36 cellular contexts compared by ENCODE assay signal in the genomic region with DNA sequence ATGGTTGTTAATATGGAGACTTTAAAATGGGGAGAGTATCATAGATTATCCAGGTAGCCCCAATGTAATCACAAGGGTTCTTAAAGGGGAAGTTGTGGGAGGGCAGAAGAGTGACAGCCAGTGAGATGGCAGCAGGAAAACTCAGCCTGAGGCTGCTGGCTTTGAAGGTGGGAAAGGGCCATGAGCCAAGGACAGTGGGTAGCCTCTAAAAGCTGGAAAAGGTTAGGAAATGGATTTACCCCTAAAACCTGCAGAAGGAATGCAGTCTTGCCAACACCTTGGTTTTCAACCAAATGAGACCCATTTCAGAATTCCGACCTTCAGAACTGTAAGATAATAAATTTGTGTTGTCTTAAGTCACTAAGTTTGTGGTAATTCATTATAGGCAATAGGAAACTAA.
"Had no signal": no experiment of that assay in that cellular context is flagged by ENCODE, and none has a peak within 500 bp of the region (broad histone marks: within the 10 kb centered on the region; RNA-seq: fewer than 3 reads in every experiment).

No MANE protein-coding gene starts in this region.

- H3K4me3 ChIP-seq: ascending aorta, cardiac muscle cell, colonic mucosa had no signal

- H3K9me3 Mint-ChIP-seq: activated CD4-positive, alpha-beta memory T cell treated with anti-CD3 and anti-CD28 coated beads, Interleukin-2, amount 10 ng/mL, durations not matched to agents 7 days and 5 days; activated CD4-positive, alpha-beta T cell treated with anti-CD3 and anti-CD28 coated beads, Interleukin-2, amount 10 ng/mL, durations not matched to agents 7 days and 5 days; activated naive CD4-positive, alpha-beta T cell treated with anti-CD3 and anti-CD28 coated beads, Interleukin-2, amount 10 ng/mL, durations not matched to agents 7 days and 5 days; activated naive CD4-positive, alpha-beta T cell treated with anti-CD3 and anti-CD28 coated beads, Interleukin-2, amount 50 U/mL, for 24 hours; activated naive CD8-positive, alpha-beta T cell treated with anti-CD3 and anti-CD28 coated beads, Interleukin-2, amount 10 ng/mL, durations not matched to agents 7 days and 5 days; activated naive CD8-positive, alpha-beta T cell treated with anti-CD3 and anti-CD28 coated beads, Interleukin-2, amount 50 U/mL, for 24 hours; activated T-cell treated with anti-CD3 and anti-CD28 coated beads, Interleukin-2, amount 50 U/mL, for 24 hours; activated T-helper 2 cell treated with anti-CD3 and anti-CD28 coated beads, Interferon-gamma antibody, Interleukin-2, Interleukin-4, amounts not matched to agents 10 μg/mL and 5 μg/mL and 100 μg/mL, durations not matched to agents 14 hours and 24 hours and 36 hours; brain; central memory CD8-positive, alpha-beta T cell; T-helper 2 cell treated with Interferon-gamma antibody and Interleukin-4, amounts not matched to agents 5 μg/mL and 100 μg/mL, for 36 hours had no signal

- H3K36me3 ChIP-seq: ascending aorta, cardiac muscle cell, colonic mucosa had no signal

- DNase-seq: activated CD4-positive, alpha-beta memory T cell treated with anti-CD3 and anti-CD28 coated beads, Interleukin-2, amount 10 ng/mL, durations not matched to agents 7 days and 5 days; activated CD4-positive, alpha-beta T cell treated with anti-CD3 and anti-CD28 coated beads for 1 hour; activated CD4-positive, alpha-beta T cell treated with anti-CD3 and anti-CD28 coated beads for 36 hours; activated CD4-positive, alpha-beta T cell treated with anti-CD3 and anti-CD28 coated beads for 48 hours; activated CD4-positive, alpha-beta T cell treated with anti-CD3 and anti-CD28 coated beads, Interleukin-2, amount 10 ng/mL, durations not matched to agents 7 days and 5 days; activated CD4-positive, alpha-beta T cell treated with anti-CD3 and anti-CD28 coated beads, Interleukin-2, amount 50 U/mL, for 48 hours; activated CD4-positive, CD25-positive, alpha-beta regulatory T cell; activated CD8-positive, alpha-beta memory T cell treated with anti-CD3 and anti-CD28 coated beads for 24 hours; activated CD8-positive, alpha-beta memory T cell treated with anti-CD3 and anti-CD28 coated beads, Interleukin-2, amount 10 ng/mL, durations not matched to agents 7 days and 5 days; activated CD8-positive, alpha-beta memory T cell treated with anti-CD3 and anti-CD28 coated beads, Interleukin-2, amount 50 U/mL, for 48 hours; activated CD8-positive, alpha-beta T cell treated with anti-CD3 and anti-CD28 coated beads, Interleukin-2, amount 10 ng/mL, durations not matched to agents 7 days and 5 days; activated effector memory CD4-positive, alpha-beta T cell treated with Interleukin-2 at 50 U/mL for 16 hours; activated gamma-delta T cell; activated naive CD4-positive, alpha-beta T cell treated with anti-CD3 and anti-CD28 coated beads, Interleukin-2, amount 10 ng/mL, durations not matched to agents 7 days and 5 days; activated naive CD4-positive, alpha-beta T cell treated with Interleukin-2 at 50 U/mL for 16 hours; activated naive CD8-positive, alpha-beta T cell treated with anti-CD3 and anti-CD28 coated beads, Interleukin-2, amount 10 ng/mL, durations not matched to agents 7 days and 5 days; activated naive CD8-positive, alpha-beta T cell treated with anti-CD3 and anti-CD28 coated beads, Interleukin-2, amount 50 U/mL, for 24 hours; activated T-cell treated with anti-CD3 and anti-CD28 coated beads, Interleukin-2, amount 50 U/mL, for 24 hours; activated T-cell treated with anti-CD3 and anti-CD28 coated beads, Interleukin-2, amount 50 U/mL, for 48 hours; amygdala; anterior cingulate cortex; caudate nucleus; cerebellar nuclear complex; colonic mucosa; T-helper 2 cell; T-helper 9 cell had no signal

- H3K27ac Mint-ChIP-seq: activated CD4-positive, alpha-beta memory T cell treated with anti-CD3 and anti-CD28 coated beads, Interleukin-2, amount 10 ng/mL, durations not matched to agents 7 days and 5 days; activated CD4-positive, alpha-beta T cell treated with anti-CD3 and anti-CD28 coated beads for 36 hours; activated CD4-positive, alpha-beta T cell treated with anti-CD3 and anti-CD28 coated beads, Interleukin-2, amount 10 ng/mL, durations not matched to agents 7 days and 5 days; activated CD8-positive, alpha-beta memory T cell treated with anti-CD3 and anti-CD28 coated beads, Interleukin-2, amount 10 ng/mL, durations not matched to agents 7 days and 5 days; activated CD8-positive, alpha-beta T cell treated with anti-CD3 and anti-CD28 coated beads, Interleukin-2, amount 10 ng/mL, durations not matched to agents 7 days and 5 days; activated naive CD4-positive, alpha-beta T cell treated with anti-CD3 and anti-CD28 coated beads, Interleukin-2, amount 10 ng/mL, durations not matched to agents 7 days and 5 days; activated naive CD4-positive, alpha-beta T cell treated with anti-CD3 and anti-CD28 coated beads, Interleukin-2, amount 50 U/mL, for 24 hours; activated naive CD8-positive, alpha-beta T cell; activated naive CD8-positive, alpha-beta T cell treated with anti-CD3 and anti-CD28 coated beads, Interleukin-2, amount 10 ng/mL, durations not matched to agents 7 days and 5 days; activated naive CD8-positive, alpha-beta T cell treated with anti-CD3 and anti-CD28 coated beads, Interleukin-2, amount 50 U/mL, for 24 hours; activated T-cell treated with anti-CD3 and anti-CD28 coated beads, Interleukin-2, amount 50 U/mL, for 24 hours; activated T-helper 2 cell treated with anti-CD3 and anti-CD28 coated beads, Interferon-gamma antibody, Interleukin-2, Interleukin-4, amounts not matched to agents 10 μg/mL and 5 μg/mL and 100 μg/mL, durations not matched to agents 14 hours and 24 hours and 36 hours; brain; T-helper 2 cell treated with Interferon-gamma antibody and Interleukin-4, amounts not matched to agents 5 μg/mL and 100 μg/mL, for 36 hours had no signal

- H3K27me3 ChIP-seq: ascending aorta, cardiac muscle cell, colonic mucosa had no signal

- H3K4me3 Mint-ChIP-seq: activated CD4-positive, alpha-beta memory T cell treated with anti-CD3 and anti-CD28 coated beads, Interleukin-2, amount 10 ng/mL, durations not matched to agents 7 days and 5 days; activated CD4-positive, alpha-beta T cell treated with anti-CD3 and anti-CD28 coated beads for 36 hours; activated CD4-positive, alpha-beta T cell treated with anti-CD3 and anti-CD28 coated beads, Interleukin-2, amount 10 ng/mL, durations not matched to agents 7 days and 5 days; activated CD8-positive, alpha-beta memory T cell treated with anti-CD3 and anti-CD28 coated beads, Interleukin-2, amount 10 ng/mL, durations not matched to agents 7 days and 5 days; activated CD8-positive, alpha-beta T cell treated with anti-CD3 and anti-CD28 coated beads, Interleukin-2, amount 10 ng/mL, durations not matched to agents 7 days and 5 days; activated naive CD4-positive, alpha-beta T cell treated with anti-CD3 and anti-CD28 coated beads, Interleukin-2, amount 10 ng/mL, durations not matched to agents 7 days and 5 days; activated naive CD4-positive, alpha-beta T cell treated with anti-CD3 and anti-CD28 coated beads, Interleukin-2, amount 50 U/mL, for 24 hours; activated naive CD8-positive, alpha-beta T cell; activated naive CD8-positive, alpha-beta T cell treated with anti-CD3 and anti-CD28 coated beads, Interleukin-2, amount 10 ng/mL, durations not matched to agents 7 days and 5 days; activated naive CD8-positive, alpha-beta T cell treated with anti-CD3 and anti-CD28 coated beads, Interleukin-2, amount 50 U/mL, for 24 hours; activated T-cell treated with anti-CD3 and anti-CD28 coated beads, Interleukin-2, amount 50 U/mL, for 24 hours; brain; central memory CD8-positive, alpha-beta T cell; T-helper 2 cell treated with Interferon-gamma antibody and Interleukin-4, amounts not matched to agents 5 μg/mL and 100 μg/mL, for 36 hours had no signal

- H3K36me3 Mint-ChIP-seq: activated CD8-positive, alpha-beta memory T cell treated with anti-CD3 and anti-CD28 coated beads, Interleukin-2, amount 10 ng/mL, durations not matched to agents 7 days and 5 days; activated naive CD4-positive, alpha-beta T cell treated with anti-CD3 and anti-CD28 coated beads, Interleukin-2, amount 10 ng/mL, durations not matched to agents 7 days and 5 days; activated naive CD4-positive, alpha-beta T cell treated with anti-CD3 and anti-CD28 coated beads, Interleukin-2, amount 50 U/mL, for 24 hours; activated naive CD8-positive, alpha-beta T cell treated with anti-CD3 and anti-CD28 coated beads, Interleukin-2, amount 10 ng/mL, durations not matched to agents 7 days and 5 days; brain had no signal

- H3K27me3 Mint-ChIP-seq: activated naive CD4-positive, alpha-beta T cell treated with anti-CD3 and anti-CD28 coated beads, Interleukin-2, amount 50 U/mL, for 24 hours; activated T-cell treated with anti-CD3 and anti-CD28 coated beads, Interleukin-2, amount 50 U/mL, for 24 hours had no signal

- H3K4me1 ChIP-seq: ascending aorta, colonic mucosa had no signal

- H3K27ac ChIP-seq: ascending aorta, cardiac muscle cell, colonic mucosa, VCaP had no signal

- H3K4me1 Mint-ChIP-seq: activated CD4-positive, alpha-beta memory T cell treated with anti-CD3 and anti-CD28 coated beads, Interleukin-2, amount 10 ng/mL, durations not matched to agents 7 days and 5 days; activated CD4-positive, alpha-beta T cell treated with anti-CD3 and anti-CD28 coated beads for 36 hours; activated CD4-positive, alpha-beta T cell treated with anti-CD3 and anti-CD28 coated beads, Interleukin-2, amount 10 ng/mL, durations not matched to agents 7 days and 5 days; activated CD8-positive, alpha-beta memory T cell treated with anti-CD3 and anti-CD28 coated beads, Interleukin-2, amount 10 ng/mL, durations not matched to agents 7 days and 5 days; activated naive CD4-positive, alpha-beta T cell treated with anti-CD3 and anti-CD28 coated beads, Interleukin-2, amount 10 ng/mL, durations not matched to agents 7 days and 5 days; activated naive CD4-positive, alpha-beta T cell treated with anti-CD3 and anti-CD28 coated beads, Interleukin-2, amount 50 U/mL, for 24 hours; activated naive CD8-positive, alpha-beta T cell treated with anti-CD3 and anti-CD28 coated beads, Interleukin-2, amount 50 U/mL, for 24 hours; central memory CD8-positive, alpha-beta T cell had no signal

- ATAC-seq: activated CD4-positive, alpha-beta T cell treated with anti-CD3 and anti-CD28 coated beads for 36 hours; activated CD4-positive, CD25-positive, alpha-beta regulatory T cell treated with anti-CD3 and anti-CD28 coated beads, Interleukin-2, amount 50 U/mL, for 24 hours; activated CD8-positive, alpha-beta memory T cell treated with anti-CD3 and anti-CD28 coated beads, Interleukin-2, amount 10 ng/mL, durations not matched to agents 7 days and 5 days; activated CD8-positive, alpha-beta T cell treated with anti-CD3 and anti-CD28 coated beads, Interleukin-2, amount 10 ng/mL, durations not matched to agents 7 days and 5 days; activated naive CD8-positive, alpha-beta T cell treated with anti-CD3 and anti-CD28 coated beads, Interleukin-2, amount 50 U/mL, for 24 hours had no signal

- H3K9me3 ChIP-seq: ascending aorta, colonic mucosa had no signal
